ENCODE assay signal across 9 cellular contexts in the genomic region with DNA sequence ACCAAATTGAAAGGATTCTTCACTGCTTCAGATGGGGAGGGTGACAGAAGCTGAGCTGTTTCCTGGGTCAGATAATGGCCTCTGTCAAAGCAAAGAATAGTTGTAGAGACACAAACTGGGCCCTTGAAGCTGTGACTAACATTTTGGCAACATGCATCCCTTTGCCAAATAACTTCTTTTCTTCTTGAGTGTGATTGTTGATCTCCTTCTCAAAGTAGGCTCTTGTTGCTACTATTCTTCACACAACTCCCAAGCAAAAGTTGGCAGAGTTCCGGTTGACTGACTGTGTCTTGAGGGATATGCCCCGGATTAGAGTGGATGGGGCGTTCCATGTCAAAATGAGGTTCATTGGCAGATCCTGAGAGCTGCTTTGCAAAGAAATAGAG. TPM values are rescaled to one million over a fixed set of nuclear protein-coding genes. Genes with fewer than 3 reads are reported as not detected.
DNase-seq lines count a peak whose midpoint lies in the region; ATAC-seq and TF ChIP-seq lines count a peak whose summit lies in the region.
"Had no signal": no experiment of that assay in that cellular context is flagged by ENCODE, and none has a peak within 500 bp of the region (broad histone marks: within the 10 kb centered on the region; RNA-seq: fewer than 3 reads in every experiment).

No MANE protein-coding gene starts in this region.

- H3K9me3 ChIP-seq in ectodermal cell (ENCODE audit: control insufficient read depth, low read length), result no peaks in the 10 kb centered on the region
- no peaks in the 10 kb centered on the region for H3K9me3 ChIP-seq in lung (ENCODE audit: control insufficient read depth in 2 of 2, insufficient read depth in 1 of 2, low read length in 1 of 2)

- H3K4me1 Mint-ChIP-seq in activated T-cell treated with anti-CD3 and anti-CD28 coated beads, Interleukin-2, amount 50 U/mL, for 24 hours (ENCODE audit: low read depth), result peaks cover 39% of the 10 kb centered on the region
- H3K4me1 Mint-ChIP-seq in type B pancreatic cell (ENCODE audit: unreplicated experiment), result peaks cover 16% of the 10 kb centered on the region
- peaks cover 25% of the 10 kb centered on the region for H3K4me1 Mint-ChIP-seq in activated T-helper 17 cell treated with anti-CD3 and anti-CD28 coated beads, Interleukin-2, amount 50 U/mL, for 72 hours

- H3K36me3 ChIP-seq in ectodermal cell (ENCODE audit: control insufficient read depth, insufficient read depth, low read length) (no peaks in the 10 kb centered on the region), lung (ENCODE audit: control insufficient read depth in 2 of 2, insufficient read depth in 2 of 2, low read length in 2 of 2) (peaks cover 0 to 1% of the 10 kb centered on the region in 2 donors)

- TF ChIP-seq CTCF in lung (IDR thresholded peaks at IDR 0.05; ENCODE audit: control extremely low read depth, extremely low read depth) (no peak), type B pancreatic cell (conservative IDR thresholded peaks at IDR 0.05) (no peak)

- no peak for DNase-seq in activated T-cell treated with anti-CD3 and anti-CD28 coated beads, Interleukin-2, amount 50 U/mL, for 24 hours
- no peak for DNase-seq in activated T-cell treated with anti-CD3 and anti-CD28 coated beads, Interleukin-2, amount 50 U/mL, for 1 hour
- DNase-seq in lung (ENCODE audit: low spot score), result peak; percentile 78
- DNase-seq in type B pancreatic cell (ENCODE audit: extremely low spot score, unreplicated experiment), result no peak
- DNase-seq in T1000 (lab: John Stamatoyannopoulos, UW), result no peak
- DNase-seq in NCI-H446 (lab: John Stamatoyannopoulos, UW), result no peak
- DNase-seq: KBM-7 had no signal

- H3K27ac Mint-ChIP-seq in activated T-cell treated with anti-CD3 and anti-CD28 coated beads, Interleukin-2, amount 50 U/mL, for 24 hours, result peak overlapping the region; percentile 42
- H3K27ac Mint-ChIP-seq in type B pancreatic cell, result no peak overlapping the region
- H3K27ac Mint-ChIP-seq in activated T-helper 17 cell treated with anti-CD3 and anti-CD28 coated beads, Interleukin-2, amount 50 U/mL, for 72 hours, result no peak overlapping the region

- no peaks in the 10 kb centered on the region for H3K27me3 Mint-ChIP-seq in activated T-cell treated with anti-CD3 and anti-CD28 coated beads, Interleukin-2, amount 50 U/mL, for 24 hours
- H3K27me3 Mint-ChIP-seq in type B pancreatic cell, result no peaks in the 10 kb centered on the region
- no peaks in the 10 kb centered on the region for H3K27me3 Mint-ChIP-seq in activated T-helper 17 cell treated with anti-CD3 and anti-CD28 coated beads, Interleukin-2, amount 50 U/mL, for 72 hours

- ATAC-seq in lung (ENCODE audit: insufficient read depth, low FRiP score), result peak; percentile 34
- ATAC-seq in activated T-helper 17 cell treated with anti-CD3 and anti-CD28 coated beads, Interleukin-2, amount 50 U/mL, for 72 hours (replicated peaks), result no peak

- H3K4me1 ChIP-seq in ectodermal cell (ENCODE audit: control insufficient read depth, insufficient read depth, low read length), result peaks cover 9% of the 10 kb centered on the region
- H3K4me1 ChIP-seq in lung (ENCODE audit: control insufficient read depth in 2 of 2, insufficient read depth in 2 of 2, low read length in 2 of 2), result peaks cover 0 to 5% of the 10 kb centered on the region in 2 donors

- H3K9me3 Mint-ChIP-seq in activated T-cell treated with anti-CD3 and anti-CD28 coated beads, Interleukin-2, amount 50 U/mL, for 24 hours, result no peaks in the 10 kb centered on the region
- no peaks in the 10 kb centered on the region for H3K9me3 Mint-ChIP-seq in type B pancreatic cell
- H3K9me3 Mint-ChIP-seq in activated T-helper 17 cell treated with anti-CD3 and anti-CD28 coated beads, Interleukin-2, amount 50 U/mL, for 72 hours, result no peaks in the 10 kb centered on the region

- H3K4me3 Mint-ChIP-seq in activated T-cell treated with anti-CD3 and anti-CD28 coated beads, Interleukin-2, amount 50 U/mL, for 24 hours, result no peak overlapping the region
- peak overlapping the region; percentile 18 for H3K4me3 Mint-ChIP-seq in type B pancreatic cell
- H3K4me3 Mint-ChIP-seq in activated T-helper 17 cell treated with anti-CD3 and anti-CD28 coated beads, Interleukin-2, amount 50 U/mL, for 72 hours, result no peak overlapping the region

- H3K27ac ChIP-seq in ectodermal cell (ENCODE audit: insufficient read depth, low read depth, low read length, poor library complexity, severe bottlenecking), result peak overlapping the region; percentile 63
- H3K27ac ChIP-seq in lung (ENCODE audit: low read depth in 1 of 2, low read length in 1 of 2), result peak overlapping the region; percentile 3 to 12

- peaks cover 34% of the 10 kb centered on the region for H3K36me3 Mint-ChIP-seq in activated T-cell treated with anti-CD3 and anti-CD28 coated beads, Interleukin-2, amount 50 U/mL, for 24 hours (ENCODE audit: low read depth)
- H3K36me3 Mint-ChIP-seq in type B pancreatic cell, result peaks cover 11% of the 10 kb centered on the region
- peaks cover 56% of the 10 kb centered on the region for H3K36me3 Mint-ChIP-seq in activated T-helper 17 cell treated with anti-CD3 and anti-CD28 coated beads, Interleukin-2, amount 50 U/mL, for 72 hours (ENCODE audit: low read depth)

- 82 to 87% methylated on average over 3 of the region's 3 CpGs for WGBS in ectodermal cell, 2 experiments
- 50 to 87% methylated on average over 3 of the region's 3 CpGs for WGBS in lung, 2 donors

- no peaks in the 10 kb centered on the region for H3K27me3 ChIP-seq in ectodermal cell (ENCODE audit: control insufficient read depth, insufficient read depth, low read length, poor library complexity, severe bottlenecking)
- H3K27me3 ChIP-seq in lung (ENCODE audit: control insufficient read depth, insufficient read depth), result no peaks in the 10 kb centered on the region

- H3K4me3 ChIP-seq in ectodermal cell (ENCODE audit: insufficient read depth, low read depth, low read length), result no peak overlapping the region
- no peak overlapping the region for H3K4me3 ChIP-seq in lung

RNA-seq across cellular contexts. Expression of a gene that starts 5.6 kb away (rescaled TPM):
- 27.6 TPM for polyA plus RNA-seq in ectodermal cell (2013, experiment 1 of 4)
- polyA plus RNA-seq in ectodermal cell (2013, experiment 2 of 4), result 31.0 TPM
- polyA plus RNA-seq in ectodermal cell (2013, experiment 3 of 4), result 19.3 TPM
- polyA plus RNA-seq in ectodermal cell (2013, experiment 4 of 4), result 26.4 TPM
- total RNA-seq in lung (10 to 100 TPM; 15.7 to 34.5 TPM), type B pancreatic cell (ENCODE audit: low replicate concordance) (27.2 and 35.3 TPM in 2 replicates)
- 10 to 100 TPM; 10.6 to 14.2 TPM for polyA plus RNA-seq in lung
- total RNA-seq in activated T-helper 17 cell treated with anti-CD3 and anti-CD28 coated beads, Interleukin-2, amount 50 U/mL, for 72 hours, result 10 to 100 TPM; 25.1 to 38.0 TPM

RNA-seq across cellular contexts. Expression of a gene that starts 47.4 kb away (rescaled TPM):
- polyA plus RNA-seq in ectodermal cell (2013, experiment 1 of 4), result 25.8 TPM
- 28.7 TPM for polyA plus RNA-seq in ectodermal cell (2013, experiment 2 of 4)
- 17.0 TPM for polyA plus RNA-seq in ectodermal cell (2013, experiment 3 of 4)
- 19.7 TPM for polyA plus RNA-seq in ectodermal cell (2013, experiment 4 of 4)
- total RNA-seq in lung (1 to 10 TPM; 4.6 to 9.1 TPM), type B pancreatic cell (ENCODE audit: low replicate concordance) (9.9 and 18.6 TPM in 2 replicates)
- polyA plus RNA-seq in lung, result 1 to 10 TPM; 8.4 to 9.4 TPM
- 1 to 10 TPM; 9.4 to 9.9 TPM for total RNA-seq in activated T-helper 17 cell treated with anti-CD3 and anti-CD28 coated beads, Interleukin-2, amount 50 U/mL, for 72 hours
